Comparison of ENCODE assay signal across 9 cellular contexts in genomic region chr6:20202070-20202658, GRCh38. TPM values are rescaled to one million over a fixed set of nuclear protein-coding genes. Genes with fewer than 3 reads are reported as not detected.
DNase-seq lines count a peak whose midpoint lies in the region; ATAC-seq, FAIRE-seq and TF ChIP-seq lines count a peak whose summit lies in the region.
"Had no signal": no experiment of that assay in that cellular context is flagged by ENCODE, and none has a peak within 500 bp of the region (broad histone marks: within the 10 kb centered on the region; RNA-seq: fewer than 3 reads in every experiment).

No MANE protein-coding gene starts in this region.

- no peak overlapping the region for H3K4me3 Mint-ChIP-seq in activated CD8-positive, alpha-beta T cell treated with anti-CD3 and anti-CD28 coated beads, Interleukin-2, amount 10 ng/mL, durations not matched to agents 7 days and 5 days
- no peak overlapping the region for H3K4me3 Mint-ChIP-seq in naive thymus-derived CD4-positive, alpha-beta T cell

- POLR2A ChIA-PET in activated CD8-positive, alpha-beta T cell treated with anti-CD3 and anti-CD28 coated beads, Interleukin-2, amount 10 ng/mL, durations not matched to agents 7 days and 5 days (lab: Charles Lee): interaction anchor here (0.6 to 1.7 kb wide), 6 partner anchors 10 to 708 kb away, joined by 3 to 14 read pairs (median 3); partner anchors contain the start of gene MBOAT1
- POLR2A ChIA-PET in naive thymus-derived CD4-positive, alpha-beta T cell (lab: Charles Lee): no interaction called here

- no peaks in the 10 kb centered on the region for H3K36me3 ChIP-seq in naive thymus-derived CD4-positive, alpha-beta T cell (ENCODE audit: control insufficient read depth in 2 of 3, insufficient read depth in 3 of 3, low read length in 3 of 3)
- no peaks in the 10 kb centered on the region for H3K36me3 ChIP-seq in adrenal gland (replicated peaks in 1 of 2)

- no peak for TF ChIP-seq POLR2A in adrenal gland (IDR thresholded peaks at IDR 0.05)

- H3K36me3 Mint-ChIP-seq in activated CD8-positive, alpha-beta T cell treated with anti-CD3 and anti-CD28 coated beads, Interleukin-2, amount 10 ng/mL, durations not matched to agents 7 days and 5 days (ENCODE audit: low read depth): peaks cover 16% of the 10 kb centered on the region
- H3K36me3 Mint-ChIP-seq in naive thymus-derived CD4-positive, alpha-beta T cell: peaks cover 0 to 25% (median 0%) of the 10 kb centered on the region in 5 donors

- no peaks in the 10 kb centered on the region for H3K27me3 ChIP-seq in naive thymus-derived CD4-positive, alpha-beta T cell (ENCODE audit: control insufficient read depth in 2 of 2, insufficient read depth in 2 of 2, low read length in 2 of 2)
- no peaks in the 10 kb centered on the region for H3K27me3 ChIP-seq in adrenal gland

- no peaks in the 10 kb centered on the region for H3K9me3 Mint-ChIP-seq in activated CD8-positive, alpha-beta T cell treated with anti-CD3 and anti-CD28 coated beads, Interleukin-2, amount 10 ng/mL, durations not matched to agents 7 days and 5 days (ENCODE audit: insufficient read depth)
- no peaks in the 10 kb centered on the region for H3K9me3 Mint-ChIP-seq in naive thymus-derived CD4-positive, alpha-beta T cell

- intact Hi-C loops in naive thymus-derived CD4-positive, alpha-beta T cell (cut with micrococcal nuclease): loop anchor here (1.0 to 2.0 kb wide), 4 partner anchors 10 to 327 kb away; partner anchors contain the start of gene MBOAT1 (in 2 of the 2)
- intact Hi-C loops in adrenal gland (cut with DNase I): loop anchor here in 1 of 2 donors (10.0 kb wide), 1 partner anchor 77 kb away; no protein-coding TSS in a partner anchor

- H3K4me1 ChIP-seq in naive thymus-derived CD4-positive, alpha-beta T cell (ENCODE audit: control insufficient read depth in 2 of 2, insufficient read depth in 2 of 2, low read length in 2 of 2): peaks cover 16 to 46% of the 10 kb centered on the region in 2 donors
- peaks cover 20 to 49% of the 10 kb centered on the region in 2 donors for H3K4me1 ChIP-seq in adrenal gland (replicated peaks in 1 of 2)

- no peak for TF ChIP-seq CTCF in adrenal gland (IDR thresholded peaks at IDR 0.05)

- peak; percentile 84 for ATAC-seq in GM21737 (IDR thresholded peaks at IDR 0.05; ENCODE audit: unreplicated experiment)
- peak; percentile 68 for ATAC-seq in activated CD8-positive, alpha-beta T cell treated with anti-CD3 and anti-CD28 coated beads, Interleukin-2, amount 10 ng/mL, durations not matched to agents 7 days and 5 days
- peak; percentile 72 for ATAC-seq in naive thymus-derived CD4-positive, alpha-beta T cell

- no peaks in the 10 kb centered on the region for H3K27me3 Mint-ChIP-seq in activated CD8-positive, alpha-beta T cell treated with anti-CD3 and anti-CD28 coated beads, Interleukin-2, amount 10 ng/mL, durations not matched to agents 7 days and 5 days (ENCODE audit: low read depth)
- no peaks in the 10 kb centered on the region for H3K27me3 Mint-ChIP-seq in naive thymus-derived CD4-positive, alpha-beta T cell

- H3K4me3 ChIP-seq in Jurkat, Clone E6-1 (ENCODE audit: low read length): no peak overlapping the region
- no peak overlapping the region for H3K4me3 ChIP-seq in naive thymus-derived CD4-positive, alpha-beta T cell (ENCODE audit: low read length)
- peak overlapping the region in 1 of 4 donors; percentile 1 for H3K4me3 ChIP-seq in adrenal gland

- H3K27ac ChIP-seq in naive thymus-derived CD4-positive, alpha-beta T cell (ENCODE audit: low read depth, low read length): no peak overlapping the region
- peak overlapping the region in 2 of 5 donors; percentile 24 to 58 for H3K27ac ChIP-seq in adrenal gland

- H3K27ac Mint-ChIP-seq in activated CD8-positive, alpha-beta T cell treated with anti-CD3 and anti-CD28 coated beads, Interleukin-2, amount 10 ng/mL, durations not matched to agents 7 days and 5 days: no peak overlapping the region
- H3K27ac Mint-ChIP-seq in naive thymus-derived CD4-positive, alpha-beta T cell: peak overlapping the region in 1 of 9 donors; percentile 50

- no peak for DNase-seq in GM18507 (ENCODE audit: extremely low spot score, insufficient read length, low read depth)
- DNase-seq in Jurkat, Clone E6-1 (ENCODE audit: low read depth, low spot score): peak; percentile 71
- DNase-seq in activated CD8-positive, alpha-beta T cell treated with anti-CD3 and anti-CD28 coated beads, Interleukin-2, amount 10 ng/mL, durations not matched to agents 7 days and 5 days: peak; percentile 33
- DNase-seq in naive thymus-derived CD4-positive, alpha-beta T cell: no peak
- DNase-seq in mesenteric fat pad (ENCODE audit: low spot score): no peak
- DNase-seq in adrenal gland: no peak
- no peak for DNase-seq in DMS 273 (lab: John Stamatoyannopoulos, UW; ENCODE audit: unreplicated experiment)

- peak; percentile 65 for FAIRE-seq in GM18507 (lab: Jason Lieb, UNC)
- FAIRE-seq: TTC549 had no signal

- peaks cover 49% of the 10 kb centered on the region for H3K4me1 Mint-ChIP-seq in activated CD8-positive, alpha-beta T cell treated with anti-CD3 and anti-CD28 coated beads, Interleukin-2, amount 10 ng/mL, durations not matched to agents 7 days and 5 days (ENCODE audit: low read depth)
- peaks cover 28 to 70% (median 37%) of the 10 kb centered on the region in 7 donors for H3K4me1 Mint-ChIP-seq in naive thymus-derived CD4-positive, alpha-beta T cell

- no peaks in the 10 kb centered on the region for H3K9me3 ChIP-seq in naive thymus-derived CD4-positive, alpha-beta T cell (ENCODE audit: control insufficient read depth in 2 of 3, low read length in 3 of 3)
- no peaks in the 10 kb centered on the region for H3K9me3 ChIP-seq in adrenal gland (replicated peaks in 1 of 3)

- 11 to 36% (median 25%) methylated on average over 1 of the region's 1 CpG for WGBS in adrenal gland, 4 donors

- CTCF ChIA-PET in activated CD8-positive, alpha-beta T cell treated with anti-CD3 and anti-CD28 coated beads, Interleukin-2, amount 10 ng/mL, durations not matched to agents 7 days and 5 days (lab: Charles Lee): interaction anchor here (1.4 to 3.8 kb wide), 2 partner anchors 75 to 331 kb away, joined by 3 to 14 read pairs; no protein-coding TSS in a partner anchor
- CTCF ChIA-PET in naive thymus-derived CD4-positive, alpha-beta T cell (lab: Charles Lee): no interaction called here

RNA-seq across cellular contexts. Expression of gene MBOAT1, which starts 10.1 kb away (rescaled TPM):
- 8.3 TPM for polyA plus RNA-seq in Jurkat, Clone E6-1 (2012; ENCODE audit: insufficient read depth, insufficient read length)
- total RNA-seq in activated CD8-positive, alpha-beta T cell treated with anti-CD3 and anti-CD28 coated beads, Interleukin-2, amount 10 ng/mL, durations not matched to agents 7 days and 5 days: 10 to 100 TPM; 14.2 to 15.5 TPM
- total RNA-seq in naive thymus-derived CD4-positive, alpha-beta T cell: 10 to 100 TPM in 3 of 5 experiments, 1 to 10 TPM in 2; 6.2 to 24.7 (median 10.0) TPM
- 1 to 10 TPM in 1 of 2 donors, under 1 TPM in 1; 0.84 to 1.0 TPM for polyA plus RNA-seq in naive thymus-derived CD4-positive, alpha-beta T cell
- total RNA-seq in mesenteric fat pad (6.3 TPM), adrenal gland (10 to 100 TPM in 2 of 8 donors, 1 to 10 TPM in 6; 1.5 to 11.2 (median 9.1) TPM)
- polyA plus RNA-seq in adrenal gland: 1 to 10 TPM; 1.6 to 2.2 (median 2.0) TPM

Comparison
In these comparisons a context has a peak if more than half of its experiments do, and no peak if none do; other contexts are left out.
1. DNase-seq: peak in Jurkat, Clone E6-1 (single experiment) and activated CD8-positive, alpha-beta T cell treated with anti-CD3 and anti-CD28 coated beads, Interleukin-2, amount 10 ng/mL, durations not matched to agents 7 days and 5 days (single experiment); none in GM18507 (single experiment), naive thymus-derived CD4-positive, alpha-beta T cell (0 of 9), mesenteric fat pad (single experiment), adrenal gland (0 of 7) and DMS 273 (single experiment).
2. Peak in every context shown above with its lines, with median percentiles within 50 percentile points of each other: ATAC-seq.